ENCODE assay signal across 14 cellular contexts in genomic region chr4:4269856-4270255, GRCh38. TPM values are rescaled to one million over a fixed set of nuclear protein-coding genes. Genes with fewer than 3 reads are reported as not detected.
DNase-seq lines count a peak whose midpoint lies in the region; ATAC-seq and TF ChIP-seq lines count a peak whose summit lies in the region.
"Had no signal": no experiment of that assay in that cellular context is flagged by ENCODE, and none has a peak within 500 bp of the region (broad histone marks: within the 10 kb centered on the region; RNA-seq: fewer than 3 reads in every experiment).

No MANE protein-coding gene starts in this region.

- H3K9me3 ChIP-seq in breast epithelium = no peaks in the 10 kb centered on the region
- H3K9me3 ChIP-seq in effector memory CD4-positive, alpha-beta T cell (ENCODE audit: control insufficient read depth, low read length) = no peaks in the 10 kb centered on the region

- intact Hi-C loops in MCF 10A (cut with micrococcal nuclease) (no loop called here), breast epithelium (cut with DNase I; ENCODE audit: low total_unique reads) (no loop called here)

- DNase-seq in MCF 10A (ENCODE audit: unreplicated experiment) (peak; percentile 75), breast epithelium (ENCODE audit: low spot score in 2 of 2) (no peak), T-helper 22 cell (ENCODE audit: low read depth) (peak; percentile 11), cerebellum (ENCODE audit: low spot score) (no peak), nephron progenitor cell (no peak)
- peak in 2 of 3 donors; percentile 28 to 43 for DNase-seq in effector memory CD4-positive, alpha-beta T cell
- no peak for DNase-seq in stimulated activated naive CD8-positive, alpha-beta T cell treated with anti-CD3 and anti-CD28 coated beads, Interleukin-15, Interleukin-2, amounts not matched to agents 100 U/mL and 50 U/mL, for 24 hours
- DNase-seq: AML-193, NCI-H69, posterior cingulate gyrus had no signal

- H3K27me3 Mint-ChIP-seq in MCF 10A (ENCODE audit: insufficient read depth, unreplicated experiment) (no peaks in the 10 kb centered on the region), nephron progenitor cell (ENCODE audit: low read depth, poor library complexity) (peaks cover 6% of the 10 kb centered on the region)

- peak; percentile 20 for ATAC-seq in stimulated activated naive CD8-positive, alpha-beta T cell treated with anti-CD3 and anti-CD28 coated beads, Interleukin-15, Interleukin-2, amounts not matched to agents 100 U/mL and 50 U/mL, for 24 hours
- ATAC-seq in GM21381 (IDR thresholded peaks at IDR 0.05; ENCODE audit: unreplicated experiment) = no peak

- no peak overlapping the region for H3K4me3 Mint-ChIP-seq in MCF 10A (ENCODE audit: unreplicated experiment)
- H3K4me3 Mint-ChIP-seq in nephron progenitor cell = no peak overlapping the region

- H3K27me3 ChIP-seq in breast epithelium = no peaks in the 10 kb centered on the region
- H3K27me3 ChIP-seq in effector memory CD4-positive, alpha-beta T cell (replicated peaks; ENCODE audit: control insufficient read depth, insufficient read depth, low read length, poor library complexity, severe bottlenecking) = no peaks in the 10 kb centered on the region

- H3K36me3 ChIP-seq in breast epithelium = no peaks in the 10 kb centered on the region
- H3K36me3 ChIP-seq in effector memory CD4-positive, alpha-beta T cell (ENCODE audit: control insufficient read depth, insufficient read depth, low read length) = peaks cover 27% of the 10 kb centered on the region

- peaks cover 19% of the 10 kb centered on the region for H3K36me3 Mint-ChIP-seq in MCF 10A (ENCODE audit: insufficient read depth, unreplicated experiment)
- peaks cover 56% of the 10 kb centered on the region for H3K36me3 Mint-ChIP-seq in nephron progenitor cell (ENCODE audit: low read depth)

- TF ChIP-seq CTCF in MCF 10A (IDR thresholded peaks at IDR 0.05; ENCODE audit: unreplicated experiment) (no peak), breast epithelium (IDR thresholded peaks at IDR 0.05) (no peak), nephron progenitor cell (IDR thresholded peaks at IDR 0.05) (no peak)

- H3K4me3 ChIP-seq in breast epithelium = no peak overlapping the region
- H3K4me3 ChIP-seq in effector memory CD4-positive, alpha-beta T cell (ENCODE audit: insufficient read depth, low read depth, low read length, poor library complexity, severe bottlenecking) = no peak overlapping the region

- CTCF ChIA-PET in MCF 10A (lab: Yijun Ruan, JAX) = no interaction called here

- H3K4me1 Mint-ChIP-seq in MCF 10A (ENCODE audit: insufficient read depth, unreplicated experiment) (peaks cover 53% of the 10 kb centered on the region), nephron progenitor cell (no peaks in the 10 kb centered on the region)

- no peaks in the 10 kb centered on the region for H3K9me3 Mint-ChIP-seq in MCF 10A (ENCODE audit: unreplicated experiment)
- peaks cover 4% of the 10 kb centered on the region for H3K9me3 Mint-ChIP-seq in nephron progenitor cell

- H3K27ac ChIP-seq in breast epithelium = no peak overlapping the region
- peak overlapping the region; percentile 71 for H3K27ac ChIP-seq in effector memory CD4-positive, alpha-beta T cell (ENCODE audit: insufficient read depth, low read length, poor library complexity, severe bottlenecking)

- TF ChIP-seq POLR2A in breast epithelium (IDR thresholded peaks at IDR 0.05) = no peak

- no TSS peak for BruUV-seq in MCF 10A (replicated peaks; lab: Mats Ljungman, UMichigan)

- POLR2A ChIA-PET in MCF 10A (lab: Yijun Ruan, JAX) = interaction anchor here (0.6 to 4.0 kb wide), 4 partner anchors 16 to 744 kb away, joined by 3 to 33 read pairs (median 8); partner anchors contain the start of genes LYAR, TMEM128 and ZBTB49

- H3K27ac Mint-ChIP-seq in MCF 10A (ENCODE audit: low read depth, unreplicated experiment) (peak overlapping the region; percentile 96), nephron progenitor cell (no peak overlapping the region)

- H3K4me1 ChIP-seq in breast epithelium = no peaks in the 10 kb centered on the region
- no peaks in the 10 kb centered on the region for H3K4me1 ChIP-seq in effector memory CD4-positive, alpha-beta T cell (ENCODE audit: control insufficient read depth, insufficient read depth, low read length, poor library complexity, severe bottlenecking)

RNA-seq across cellular contexts. Expression of gene LYAR, which starts 20.1 kb away (rescaled TPM):
- total RNA-seq in MCF 10A (2022) (66.7 and 79.6 TPM in 2 replicates), breast epithelium (10 to 100 TPM; 11.9 to 17.3 (median 15.1) TPM), cerebellum (7.3 TPM)

RNA-seq across cellular contexts. Expression of gene ZBTB49, which starts 20.2 kb away (rescaled TPM):
- 5.9 and 7.6 TPM in 2 replicates for total RNA-seq in MCF 10A (2022)
- total RNA-seq in breast epithelium = 1 to 10 TPM; 2.1 to 9.4 (median 3.9) TPM
- total RNA-seq in cerebellum = 11.8 TPM

RNA-seq across cellular contexts. Expression of gene TMEM128, which starts 21.8 kb away (rescaled TPM):
- total RNA-seq in MCF 10A (2022) = 26.8 and 31.5 TPM in 2 replicates
- 10 to 100 TPM; 15.2 to 33.8 (median 25.2) TPM for total RNA-seq in breast epithelium
- 27.3 TPM for total RNA-seq in cerebellum

RNA-seq across cellular contexts. Expression of gene OTOP1, which starts 43.1 kb away (rescaled TPM):
- total RNA-seq in MCF 10A (2022) (not detected in 2 replicates), breast epithelium (not detected), cerebellum (not detected)
- total RNA-seq: H1, LHCN-M2, urinary bladder had no signal

Comparison
In these comparisons a context has a peak if more than half of its experiments do, and no peak if none do; other contexts are left out.
1. DNase-seq: peak in MCF 10A (single experiment), T-helper 22 cell (single experiment) and effector memory CD4-positive, alpha-beta T cell (2 of 3); none in breast epithelium (0 of 2), stimulated activated naive CD8-positive, alpha-beta T cell treated with anti-CD3 and anti-CD28 coated beads, Interleukin-15, Interleukin-2, amounts not matched to agents 100 U/mL and 50 U/mL, for 24 hours (single experiment), cerebellum (single experiment) and nephron progenitor cell (single experiment).